In the genomic region with DNA sequence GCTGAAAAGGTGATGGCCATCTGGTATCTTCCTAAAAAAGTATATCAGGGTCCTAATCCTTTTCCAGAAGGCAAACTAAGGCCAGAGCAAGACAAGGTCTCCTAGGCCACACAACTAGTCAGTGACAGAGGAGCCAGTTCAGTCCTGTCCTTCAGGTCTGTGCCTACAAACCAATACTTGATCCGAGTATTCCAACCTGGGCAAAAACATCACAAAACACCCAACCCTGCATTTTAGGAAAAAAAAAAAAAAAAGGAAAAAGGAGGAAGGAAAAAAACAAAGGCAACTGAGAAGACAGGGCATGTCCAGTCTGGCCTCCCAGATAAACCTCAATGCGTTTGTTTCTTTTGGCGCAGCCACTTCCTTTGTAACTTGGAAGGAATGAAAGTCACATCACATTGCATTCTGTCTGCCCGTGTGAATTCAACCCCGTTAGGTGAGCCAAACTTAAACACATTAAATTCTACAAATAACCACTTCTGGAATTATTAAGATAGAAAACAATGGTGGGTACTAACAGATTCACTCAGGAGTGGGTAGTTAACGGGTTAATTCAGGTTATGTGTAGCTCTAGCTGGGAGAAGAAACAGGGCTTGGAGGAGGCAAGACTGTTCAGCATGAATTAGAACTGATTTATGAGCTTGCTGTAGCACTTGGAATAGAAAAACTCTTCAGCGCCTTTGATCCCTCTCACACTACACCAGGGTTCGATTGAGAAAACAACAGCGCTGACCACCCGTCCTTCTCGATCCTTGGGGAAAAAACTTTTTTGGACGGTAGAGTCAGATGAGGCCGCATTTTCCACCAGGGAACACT, we compare ENCODE assay signal across 10 cellular contexts. TPM values are rescaled to one million over a fixed set of nuclear protein-coding genes. Genes with fewer than 3 reads are reported as not detected.
DNase-seq lines count a peak whose midpoint lies in the region; ATAC-seq, FAIRE-seq and TF ChIP-seq lines count a peak whose summit lies in the region.
"Had no signal": no experiment of that assay in that cellular context is flagged by ENCODE, and none has a peak within 500 bp of the region (broad histone marks: within the 10 kb centered on the region; RNA-seq: fewer than 3 reads in every experiment).

No MANE protein-coding gene starts in this region.

- DNase-seq in BJ (ENCODE audit: low read depth) (no peak), MM.1S (no peak), astrocyte of the spinal cord (ENCODE audit: low read depth, low spot score) (peak; percentile 82), keratinocyte (ENCODE audit: low read depth, low spot score) (no peak), LoVo (ENCODE audit: low spot score) (no peak), SW480 (ENCODE audit: low spot score) (no peak)
- no peak for DNase-seq in stimulated activated naive CD8-positive, alpha-beta T cell treated with anti-CD3 and anti-CD28 coated beads, Interleukin-15, amount 100 ng/mL, for 72 hours

- no peak overlapping the region for H3K27ac ChIP-seq in MM.1S (ENCODE audit: low read length)
- peak overlapping the region; percentile 75 for H3K27ac ChIP-seq in keratinocyte (ENCODE audit: control insufficient read depth, insufficient read depth, low read length)

- H3K27me3 ChIP-seq in BJ (ENCODE audit: control insufficient read depth, insufficient read depth, low read length), result no peaks in the 10 kb centered on the region
- H3K27me3 ChIP-seq in MM.1S (replicated peaks; ENCODE audit: insufficient read depth, low read length), result no peaks in the 10 kb centered on the region
- H3K27me3 ChIP-seq in keratinocyte (ENCODE audit: control insufficient read depth, extremely low read depth, insufficient read depth, low read length), result no peaks in the 10 kb centered on the region

- ATAC-seq in GM19463 (IDR thresholded peaks at IDR 0.05; ENCODE audit: unreplicated experiment), result peak; percentile 18
- peak; percentile 32 for ATAC-seq in stimulated activated naive CD8-positive, alpha-beta T cell treated with anti-CD3 and anti-CD28 coated beads, Interleukin-15, amount 100 ng/mL, for 72 hours
- ATAC-seq: HCT116 had no signal

- H3K4me1 ChIP-seq in MM.1S (ENCODE audit: low read length), result no peaks in the 10 kb centered on the region
- H3K4me1 ChIP-seq in keratinocyte (ENCODE audit: control insufficient read depth, extremely low read depth, insufficient read depth, low read length), result peaks cover 13% of the 10 kb centered on the region

- H3K4me3 ChIP-seq in BJ (ENCODE audit: low read depth, low read length) (peak overlapping the region; percentile 60), MM.1S (ENCODE audit: low read length) (peak overlapping the region; percentile 60), astrocyte of the spinal cord (ENCODE audit: low read depth, low read length) (peak overlapping the region; percentile 45), keratinocyte (ENCODE audit: control insufficient read depth in 2 of 3, extremely low read depth in 1 of 3, insufficient read depth in 2 of 3, low read depth in 1 of 3, low read length in 3 of 3) (peak overlapping the region; percentile 49 to 75 (median 54))

- peak; percentile 17 for FAIRE-seq in keratinocyte (lab: Jason Lieb, UNC)
- FAIRE-seq: islet of Langerhans had no signal

- POLR2A ChIA-PET in BJ (lab: Charles Lee), result interaction anchor here (0.7 kb wide), 1 partner anchor 53 kb away, joined by 4 read pairs; a partner anchor contains a TSS

- H3K9me2 ChIP-seq in MM.1S (replicated peaks; ENCODE audit: insufficient read depth, low read length), result no peaks in the 10 kb centered on the region

- peak overlapping the region; percentile 72 for H2AFZ ChIP-seq in MM.1S (ENCODE audit: low read length)
- peak overlapping the region; percentile 81 for H2AFZ ChIP-seq in keratinocyte (ENCODE audit: control insufficient read depth, low read length)

- in situ Hi-C loops in astrocyte of the spinal cord (cut with HindIII; ENCODE audit: low sequenced_read_pairs), result no loop called here

- no peaks in the 10 kb centered on the region for H3K9me3 ChIP-seq in MM.1S (replicated peaks; ENCODE audit: insufficient read depth, low read length)
- H3K9me3 ChIP-seq in keratinocyte (ENCODE audit: control insufficient read depth, low read depth, low read length), result no peaks in the 10 kb centered on the region

- H3F3A ChIP-seq in MM.1S (ENCODE audit: insufficient read depth, low read length), result no peaks in the 10 kb centered on the region

- H3K9me3 Mint-ChIP-seq in stimulated activated naive CD8-positive, alpha-beta T cell treated with anti-CD3 and anti-CD28 coated beads, Interleukin-15, amount 100 ng/mL, for 72 hours, result no peaks in the 10 kb centered on the region

- H3K27me3 Mint-ChIP-seq in stimulated activated naive CD8-positive, alpha-beta T cell treated with anti-CD3 and anti-CD28 coated beads, Interleukin-15, amount 100 ng/mL, for 72 hours, result peaks cover 17% of the 10 kb centered on the region

- H3K9ac ChIP-seq in MM.1S (ENCODE audit: low read length) (peak overlapping the region; percentile 72), keratinocyte (ENCODE audit: control insufficient read depth, extremely low read depth, insufficient read depth, low read length) (peak overlapping the region; percentile 69)

- no peak overlapping the region for H3K27ac Mint-ChIP-seq in stimulated activated naive CD8-positive, alpha-beta T cell treated with anti-CD3 and anti-CD28 coated beads, Interleukin-15, amount 100 ng/mL, for 72 hours

- CTCF ChIA-PET in BJ (lab: Yijun Ruan, JAX), result interaction anchor here (1.9 to 2.1 kb wide), 2 partner anchors 11 to 54 kb away, joined by 6 to 7 read pairs; a partner anchor contains a TSS

- dilution Hi-C loops in keratinocyte (cut with MboI; ENCODE audit: extremely low pct_ligation_motif_present, low sequenced_read_pairs), result no loop called here

- H3K9me1 ChIP-seq in keratinocyte (ENCODE audit: control insufficient read depth, extremely low read depth, insufficient read depth, low read length), result no peaks in the 10 kb centered on the region

- no peaks in the 10 kb centered on the region for H3K79me2 ChIP-seq in MM.1S (ENCODE audit: low read length)
- no peaks in the 10 kb centered on the region for H3K79me2 ChIP-seq in keratinocyte (ENCODE audit: control insufficient read depth, insufficient read depth, low read length)

- H4K20me1 ChIP-seq in MM.1S (ENCODE audit: insufficient read depth, low read length) (no peaks in the 10 kb centered on the region), keratinocyte (ENCODE audit: control insufficient read depth, extremely low read depth, insufficient read depth, low read length) (no peaks in the 10 kb centered on the region)

- H3K4me1 Mint-ChIP-seq in stimulated activated naive CD8-positive, alpha-beta T cell treated with anti-CD3 and anti-CD28 coated beads, Interleukin-15, amount 100 ng/mL, for 72 hours, result peaks cover 17% of the 10 kb centered on the region

- TF ChIP-seq CTCF in BJ (IDR thresholded peaks at IDR 0.05; ENCODE audit: insufficient read depth, low read depth, low read length) (no peak), MM.1S (IDR thresholded peaks at IDR 0.05; ENCODE audit: low read length) (no peak), astrocyte of the spinal cord (IDR thresholded peaks at IDR 0.05; ENCODE audit: low read depth, low read length) (no peak), keratinocyte (optimal IDR thresholded peaks at IDR 0.05 in 1 of 3, IDR thresholded peaks at IDR 0.05 in 1 of 3, conservative IDR thresholded peaks at IDR 0.05 in 1 of 3; ENCODE audit: extremely low read depth in 1 of 3, insufficient read depth in 2 of 3, low read length in 3 of 3) (no peak)

- H3K4me2 ChIP-seq in MM.1S (ENCODE audit: low read depth, low read length) (peak overlapping the region; percentile 71), keratinocyte (ENCODE audit: control insufficient read depth, extremely low read depth, insufficient read depth, low read depth, low read length) (peak overlapping the region; percentile 78)

- H3K4me3 Mint-ChIP-seq in stimulated activated naive CD8-positive, alpha-beta T cell treated with anti-CD3 and anti-CD28 coated beads, Interleukin-15, amount 100 ng/mL, for 72 hours, result peak overlapping the region; percentile 74 to 82

- no peaks in the 10 kb centered on the region for H3K36me3 ChIP-seq in BJ (ENCODE audit: control insufficient read depth, insufficient read depth, low read length)
- H3K36me3 ChIP-seq in MM.1S (replicated peaks; ENCODE audit: insufficient read depth, low read length), result no peaks in the 10 kb centered on the region
- no peaks in the 10 kb centered on the region for H3K36me3 ChIP-seq in keratinocyte (ENCODE audit: control insufficient read depth in 2 of 2, extremely low read depth in 1 of 2, insufficient read depth in 2 of 2, low read length in 2 of 2)

RNA-seq across cellular contexts. Expression of a gene that starts 43.0 kb away (rescaled TPM):
- polyA plus RNA-seq in BJ (2011; rRNA removed) (5.0 and 6.9 TPM in 2 replicates), keratinocyte (3.4 to 8.4 TPM (median 7.2 TPM) in 3 replicates)
- polyA minus RNA-seq in BJ (2011; rRNA and poly(A)+ RNA removed), result 1.5 and 2.1 TPM in 2 replicates
- 6.4 TPM for polyA plus RNA-seq in keratinocyte (2011; ENCODE audit: low read depth)
- polyA plus RNA-seq in keratinocyte (2011; cell fraction: cytosol; rRNA removed), result 5.2 and 6.5 TPM in 2 replicates
- 6.5 and 12.1 TPM in 2 replicates for polyA plus RNA-seq in keratinocyte (2011; cell fraction: nucleus; rRNA removed)
- polyA plus RNA-seq in keratinocyte (2012; ENCODE audit: low replicate concordance), result 8.6 and 10.9 TPM in 2 replicates
- polyA minus RNA-seq in keratinocyte, result 1.8 to 6.1 TPM in 2 of 3 replicates, not detected in the other
- not detected for polyA minus RNA-seq in keratinocyte (2011; cell fraction: cytosol; rRNA and poly(A)+ RNA removed)
- polyA minus RNA-seq in keratinocyte (2011; cell fraction: nucleus; rRNA and poly(A)+ RNA removed), result 0.74 and 1.5 TPM in 2 replicates

RNA-seq across cellular contexts. Expression of a gene that starts 53.4 kb away (rescaled TPM):
- polyA plus RNA-seq in BJ (2011; rRNA removed), result 28.5 and 49.6 TPM in 2 replicates
- polyA minus RNA-seq in BJ (2011; rRNA and poly(A)+ RNA removed), result 36.5 and 46.7 TPM in 2 replicates
- 25.5 to 43.9 TPM (median 31.9 TPM) in 3 replicates for polyA plus RNA-seq in keratinocyte
- 32.1 TPM for polyA plus RNA-seq in keratinocyte (2011; ENCODE audit: low read depth)
- polyA plus RNA-seq in keratinocyte (2011; cell fraction: cytosol; rRNA removed), result 23.6 and 30.6 TPM in 2 replicates
- 14.5 and 28.1 TPM in 2 replicates for polyA plus RNA-seq in keratinocyte (2011; cell fraction: nucleus; rRNA removed)
- 30.3 and 47.7 TPM in 2 replicates for polyA plus RNA-seq in keratinocyte (2012; ENCODE audit: low replicate concordance)
- 17.9 to 29.8 TPM (median 25.0 TPM) in 3 replicates for polyA minus RNA-seq in keratinocyte
- 24.2 TPM for polyA minus RNA-seq in keratinocyte (2011; cell fraction: cytosol; rRNA and poly(A)+ RNA removed)
- polyA minus RNA-seq in keratinocyte (2011; cell fraction: nucleus; rRNA and poly(A)+ RNA removed), result 15.2 and 22.6 TPM in 2 replicates
